ENCODE assay signal across 10 cellular contexts in genomic region chr6:33744895-33745546, GRCh38. TPM values are rescaled to one million over a fixed set of nuclear protein-coding genes. Genes with fewer than 3 reads are reported as not detected.
A peak's percentile ranks its signal among the peaks of the same experiment; 100 is the strongest.
DNase-seq lines count a peak whose midpoint lies in the region; ATAC-seq and TF ChIP-seq lines count a peak whose summit lies in the region.
"Had no signal": no experiment of that assay in that cellular context is flagged by ENCODE, and none has a peak within 500 bp of the region (broad histone marks: within the 10 kb centered on the region; RNA-seq: fewer than 3 reads in every experiment).

No MANE protein-coding gene starts in this region.

- H3K4me1 ChIP-seq in DND-41 (ENCODE audit: insufficient read depth, low read length) (no peaks in the 10 kb centered on the region), esophagus squamous epithelium (peaks cover 0 to 33% (median 15%) of the 10 kb centered on the region in 3 donors), trophoblast cell (ENCODE audit: control insufficient read depth in 1 of 2, insufficient read depth in 2 of 2, low read length in 2 of 2) (peaks cover 17 to 22% of the 10 kb centered on the region in 2 experiments)

- H4K91ac ChIP-seq in trophoblast cell (ENCODE audit: low read depth, low read length) = peak overlapping the region; percentile 69

- H3K4me2 ChIP-seq in DND-41 (ENCODE audit: insufficient read depth, low read length) = no peak overlapping the region
- no peak overlapping the region for H3K4me2 ChIP-seq in trophoblast cell (ENCODE audit: low read length)

- no peaks in the 10 kb centered on the region for H3K36me3 ChIP-seq in DND-41 (ENCODE audit: insufficient read depth, low read length)
- no peaks in the 10 kb centered on the region for H3K36me3 ChIP-seq in esophagus squamous epithelium
- H3K36me3 ChIP-seq in trophoblast cell (ENCODE audit: control insufficient read depth in 1 of 2, insufficient read depth in 2 of 2, low read length in 2 of 2) = no peaks in the 10 kb centered on the region

- no peak for TF ChIP-seq POLR2A in esophagus squamous epithelium (IDR thresholded peaks at IDR 0.05)

- peak overlapping the region; percentile 33 for H4K8ac ChIP-seq in trophoblast cell (ENCODE audit: low read depth, low read length)

- H3K79me1 ChIP-seq in trophoblast cell (ENCODE audit: low read length) = peaks cover 9% of the 10 kb centered on the region

- H3K79me2 ChIP-seq in DND-41 (ENCODE audit: insufficient read depth, low read length) (no peaks in the 10 kb centered on the region), trophoblast cell (ENCODE audit: control insufficient read depth, insufficient read depth, low read length, poor library complexity) (peaks cover 2% of the 10 kb centered on the region)

- DNase-seq in DND-41 (no peak), NCI-H345 treated with DMSO at 0.1 percent for 48 hours (lab: John Stamatoyannopoulos, UW; ENCODE audit: unreplicated experiment) (peak; percentile 68), esophagus squamous epithelium (lab: John Stamatoyannopoulos, UW) (no peak), trophoblast cell (no peak), mucosa of gallbladder (ENCODE audit: low spot score) (no peak), SW480 (ENCODE audit: low spot score) (no peak)

- H2BK12ac ChIP-seq in trophoblast cell (ENCODE audit: low read length) = peak overlapping the region; percentile 47

- H2BK120ac ChIP-seq in trophoblast cell (ENCODE audit: insufficient read depth, low read length, poor library complexity) = peak overlapping the region; percentile 53

- no peak overlapping the region for H3K23ac ChIP-seq in trophoblast cell (ENCODE audit: low read length)

- H3K27me3 ChIP-seq in DND-41 (ENCODE audit: insufficient read depth, low read length, poor library complexity) (peaks cover 4% of the 10 kb centered on the region), esophagus squamous epithelium (peaks cover 0 to 39% (median 0%) of the 10 kb centered on the region in 4 donors), trophoblast cell (ENCODE audit: insufficient read depth, low read length) (no peaks in the 10 kb centered on the region)

- ATAC-seq in DND-41 (ENCODE audit: insufficient read depth, low read depth) (0 out of 3 replicates have a peak, but pooled peaks have one; percentile 17), HG03175 (IDR thresholded peaks at IDR 0.05; ENCODE audit: unreplicated experiment) (no peak), GM21526 (IDR thresholded peaks at IDR 0.05; ENCODE audit: low FRiP score, unreplicated experiment) (no peak)

- H3K27ac ChIP-seq in DND-41 (ENCODE audit: low read length) (no peak overlapping the region), esophagus squamous epithelium (peak overlapping the region; percentile 64 to 91 (median 82)), trophoblast cell (ENCODE audit: low read depth, low read length) (no peak overlapping the region)

- no peak overlapping the region for H3K4ac ChIP-seq in trophoblast cell (ENCODE audit: low read depth, low read length)

- peaks cover 8% of the 10 kb centered on the region; the same call in 1 of the 2 replicates for H4K20me1 ChIP-seq in DND-41 (ENCODE audit: insufficient read depth, low read length)

- H3K9me3 ChIP-seq in DND-41 (ENCODE audit: insufficient read depth, low read length, severe bottlenecking) (no peaks in the 10 kb centered on the region), esophagus squamous epithelium (no peaks in the 10 kb centered on the region), trophoblast cell (ENCODE audit: insufficient read depth, low read depth, low read length) (peaks cover 2% of the 10 kb centered on the region)

- H3K9ac ChIP-seq in DND-41 (ENCODE audit: low read depth, low read length) (no peak overlapping the region), trophoblast cell (ENCODE audit: low read length) (no peak overlapping the region)

- intact Hi-C loops in esophagus squamous epithelium (cut with DNase I) = no loop called here

- H2AK5ac ChIP-seq in trophoblast cell (ENCODE audit: low read length) = peak overlapping the region; percentile 37

- H4K12ac ChIP-seq in trophoblast cell (ENCODE audit: low read depth, low read length) = no peak overlapping the region

- peak overlapping the region; percentile 5 for H3K18ac ChIP-seq in trophoblast cell (ENCODE audit: low read length)

- H3K14ac ChIP-seq in trophoblast cell (ENCODE audit: low read length) = peak overlapping the region; percentile 33

- no peak overlapping the region for H2AFZ ChIP-seq in DND-41 (ENCODE audit: low read depth, low read length)
- H2AFZ ChIP-seq in trophoblast cell (ENCODE audit: insufficient read depth, low read length, poor library complexity) = no peak overlapping the region

- no peak for TF ChIP-seq CTCF in DND-41 (IDR thresholded peaks at IDR 0.05; ENCODE audit: borderline replicate concordance, extremely low read depth, low read length, poor library complexity, severe bottlenecking)
- no peak for TF ChIP-seq CTCF in esophagus squamous epithelium (IDR thresholded peaks at IDR 0.05)

- 68 to 80% methylated on average over 2 to 4 of the region's 13 CpGs for WGBS in esophagus squamous epithelium, 2 donors
- no CpG with 5 or more reads among the region's 13 CpGs for WGBS in trophoblast cell (ENCODE audit: extremely low coverage, insufficient coverage, insufficient read length)

- H3K4me3 ChIP-seq in DND-41 (ENCODE audit: low read depth in 1 of 2, low read length in 2 of 2) = no peak overlapping the region
- peak overlapping the region; percentile 4 to 58 (median 34) for H3K4me3 ChIP-seq in esophagus squamous epithelium
- no peak overlapping the region for H3K4me3 ChIP-seq in trophoblast cell (ENCODE audit: low read depth, low read length)

- no peak overlapping the region for H2BK5ac ChIP-seq in trophoblast cell (ENCODE audit: low read depth, low read length, poor library complexity)

RNA-seq across cellular contexts. Expression of gene IP6K3, which starts 1.7 kb away (rescaled TPM):
- 1 to 10 TPM in 2 of 4 donors, under 1 TPM in 1, not detected in 1; 0.75 to 5.5 (median 1.7) TPM for total RNA-seq in esophagus squamous epithelium
- 1.4 and 1.5 TPM in 2 replicates for polyA plus RNA-seq in trophoblast cell (2013)
- 0.26 TPM for total RNA-seq in mucosa of gallbladder
- total RNA-seq: endothelial cell of umbilical vein, mononuclear cell had no signal
- polyA plus RNA-seq: endothelial cell of umbilical vein had no signal

RNA-seq across cellular contexts. Expression of gene UQCC2, which starts 33.5 kb away (rescaled TPM):
- 10 to 100 TPM in 3 of 4 donors, 1 to 10 TPM in 1; 7.8 to 36.8 (median 13.7) TPM for total RNA-seq in esophagus squamous epithelium
- 65.9 and 67.3 TPM in 2 replicates for polyA plus RNA-seq in trophoblast cell (2013)
- 44.3 TPM for total RNA-seq in mucosa of gallbladder

RNA-seq across cellular contexts. Expression of gene LEMD2, which starts 43.9 kb away (rescaled TPM):
- total RNA-seq in esophagus squamous epithelium (10 to 100 TPM; 37.7 to 47.2 (median 42.3) TPM), mucosa of gallbladder (68.4 TPM)
- polyA plus RNA-seq in trophoblast cell (2013) = 28.0 TPM in 2 replicates

RNA-seq across cellular contexts. Expression of gene MLN, which starts 58.8 kb away (rescaled TPM):
- total RNA-seq in esophagus squamous epithelium (not detected), mucosa of gallbladder (not detected)
- polyA plus RNA-seq in trophoblast cell (2013) = 0.10 TPM in 1 of 2 replicates, not detected in the other
- total RNA-seq: endothelial cell of umbilical vein, mononuclear cell had no signal
- polyA plus RNA-seq: endothelial cell of umbilical vein had no signal

Comparison
In these comparisons a context has a peak if more than half of its experiments do, and no peak if none do; other contexts are left out.
1. H3K27ac ChIP-seq: peak in esophagus squamous epithelium (4 of 4); none in DND-41 (single experiment) and trophoblast cell (single experiment).
2. H3K4me3 ChIP-seq: peak in esophagus squamous epithelium (4 of 4); none in DND-41 (0 of 2) and trophoblast cell (single experiment).